ENCODE assay signal across 34 cellular contexts in genomic region chr2:99678651-99679050, GRCh38.
"Had no signal": no experiment of that assay in that cellular context is flagged by ENCODE, and none has a peak within 500 bp of the region (broad histone marks: within the 10 kb centered on the region; RNA-seq: fewer than 3 reads in every experiment).

No MANE protein-coding gene starts in this region.

- H3K27me3 Mint-ChIP-seq: activated CD8-positive, alpha-beta T cell treated with anti-CD3 and anti-CD28 coated beads for 36 hours; activated naive CD8-positive, alpha-beta T cell; activated T-helper 17 cell treated with anti-CD3 and anti-CD28 coated beads, Interleukin-2, amount 50 U/mL, for 72 hours; central memory CD8-positive, alpha-beta T cell; dendritic cell treated with granulocyte-macrophage colony-stimulating factor and Interleukin-4, amounts not matched to agents 40 ng/mL and 50 ng/mL, for 4 days had no signal

- H3K27me3 ChIP-seq: brain microvascular endothelial cell, dorsolateral prefrontal cortex, esophagus muscularis mucosa, gastroesophageal sphincter, heart right ventricle, hepatocyte had no signal

- H3K4me2 ChIP-seq: hepatocyte had no signal

- H3K9me3 ChIP-seq: esophagus muscularis mucosa, gastroesophageal sphincter, heart right ventricle had no signal

- FAIRE-seq: astrocyte, bronchial epithelial cell, TTC549 had no signal

- H3K36me3 Mint-ChIP-seq: activated naive CD8-positive, alpha-beta T cell; WTC11 had no signal

- DNase-seq: activated CD4-positive, alpha-beta T cell treated with anti-CD3 and anti-CD28 coated beads for 48 hours; activated CD4-positive, alpha-beta T cell treated with anti-CD3 and anti-CD28 coated beads, Interleukin-2, amount 50 U/mL, for 1 hour; activated CD4-positive, alpha-beta T cell treated with anti-CD3 and anti-CD28 coated beads, Interleukin-2, amount 50 U/mL, for 48 hours; activated CD8-positive, alpha-beta memory T cell treated with anti-CD3 and anti-CD28 coated beads for 24 hours; activated CD8-positive, alpha-beta T cell treated with anti-CD3 and anti-CD28 coated beads for 36 hours; activated effector memory CD4-positive, alpha-beta T cell treated with Interleukin-2 at 50 U/mL for 16 hours; activated gamma-delta T cell treated with Interleukin-2 at 50 U/mL for 16 hours; activated naive CD4-positive, alpha-beta T cell treated with anti-CD3 and anti-CD28 coated beads, Interleukin-2, amount 50 U/mL, for 16 hours; activated naive CD4-positive, alpha-beta T cell treated with Interleukin-2 at 50 U/mL for 16 hours; activated T-cell treated with anti-CD3 and anti-CD28 coated beads, Interleukin-2, amount 50 U/mL, for 4 hours; amniotic stem cell; anterior cingulate cortex; brain microvascular endothelial cell; dorsolateral prefrontal cortex; effector CD4-positive, alpha-beta T cell; effector memory CD8-positive, alpha-beta T cell; erythroblast; foreskin melanocyte; heart right ventricle; T-helper 2 cell had no signal

- H2AFZ ChIP-seq: hepatocyte had no signal

- H3K9me3 Mint-ChIP-seq: activated CD8-positive, alpha-beta T cell treated with anti-CD3 and anti-CD28 coated beads for 36 hours; activated T-cell treated with anti-CD3 and anti-CD28 coated beads, Interleukin-2, amount 50 U/mL, for 4 hours; activated T-helper 17 cell treated with anti-CD3 and anti-CD28 coated beads, Interleukin-2, amount 50 U/mL, for 72 hours; central memory CD8-positive, alpha-beta T cell; dendritic cell treated with granulocyte-macrophage colony-stimulating factor and Interleukin-4, amounts not matched to agents 40 ng/mL and 50 ng/mL, for 4 days; effector memory CD8-positive, alpha-beta T cell; WTC11 had no signal

- H3K4me3 Mint-ChIP-seq: activated CD8-positive, alpha-beta T cell treated with anti-CD3 and anti-CD28 coated beads for 36 hours; activated naive CD8-positive, alpha-beta T cell; activated T-cell treated with anti-CD3 and anti-CD28 coated beads, Interleukin-2, amount 50 U/mL, for 4 hours; activated T-helper 17 cell treated with anti-CD3 and anti-CD28 coated beads, Interleukin-2, amount 50 U/mL, for 72 hours; central memory CD8-positive, alpha-beta T cell; dendritic cell treated with granulocyte-macrophage colony-stimulating factor and Interleukin-4, amounts not matched to agents 40 ng/mL and 50 ng/mL, for 4 days; effector memory CD8-positive, alpha-beta T cell; WTC11 had no signal

- H3K27ac ChIP-seq: brain microvascular endothelial cell, coronary artery, esophagus muscularis mucosa, gastroesophageal sphincter, heart right ventricle, hepatocyte, VCaP had no signal

- H3K79me2 ChIP-seq: hepatocyte had no signal

- H3K36me3 ChIP-seq: brain microvascular endothelial cell, gastroesophageal sphincter, heart right ventricle had no signal

- H3K4me1 Mint-ChIP-seq: activated T-helper 17 cell treated with anti-CD3 and anti-CD28 coated beads, Interleukin-2, amount 50 U/mL, for 72 hours; central memory CD8-positive, alpha-beta T cell had no signal

- H3K4me1 ChIP-seq: gastroesophageal sphincter had no signal

- H3K27ac Mint-ChIP-seq: activated CD8-positive, alpha-beta T cell treated with anti-CD3 and anti-CD28 coated beads for 36 hours; activated naive CD8-positive, alpha-beta T cell; activated T-helper 17 cell treated with anti-CD3 and anti-CD28 coated beads, Interleukin-2, amount 50 U/mL, for 72 hours; dendritic cell treated with granulocyte-macrophage colony-stimulating factor and Interleukin-4, amounts not matched to agents 40 ng/mL and 50 ng/mL, for 4 days; effector memory CD8-positive, alpha-beta T cell; WTC11 had no signal

- ATAC-seq: activated CD4-positive, CD25-positive, alpha-beta regulatory T cell treated with anti-CD3 and anti-CD28 coated beads, Interleukin-2, amount 50 U/mL, for 24 hours; activated CD8-positive, alpha-beta T cell treated with anti-CD3 and anti-CD28 coated beads for 36 hours; activated T-cell treated with anti-CD3 and anti-CD28 coated beads, Interleukin-2, amount 50 U/mL, for 4 hours; activated T-helper 17 cell treated with anti-CD3 and anti-CD28 coated beads, Interleukin-2, amount 50 U/mL, for 72 hours; effector memory CD8-positive, alpha-beta T cell; gastroesophageal sphincter; heart right ventricle; WTC11 had no signal

- H3K4me3 ChIP-seq: coronary artery, dorsolateral prefrontal cortex, esophagus muscularis mucosa, gastroesophageal sphincter, heart right ventricle, hepatocyte had no signal
